In genomic region chr4:168836482-168836881, GRCh38 we compare ENCODE assay signal across 21 cellular contexts.
DNase-seq lines count a peak whose midpoint lies in the region; ATAC-seq and TF ChIP-seq lines count a peak whose summit lies in the region.
"Had no signal": no experiment of that assay in that cellular context is flagged by ENCODE, and none has a peak within 500 bp of the region (broad histone marks: within the 10 kb centered on the region; RNA-seq: fewer than 3 reads in every experiment).

No MANE protein-coding gene starts in this region.

- H3K9me3 Mint-ChIP-seq in CD4-positive, alpha-beta T cell: no peaks in the 10 kb centered on the region
- no peaks in the 10 kb centered on the region; the same call in 2 of the 3 replicates for H3K9me3 Mint-ChIP-seq in GM23338

- H3K79me2 ChIP-seq in KMS-11 (ENCODE audit: insufficient read depth, low read depth) (peaks cover 55% of the 10 kb centered on the region), GM23338 (replicated peaks; ENCODE audit: insufficient read depth) (peaks cover 14% of the 10 kb centered on the region)

- no peak for DNase-seq in CD4-positive, alpha-beta T cell
- DNase-seq in esophagus muscularis mucosa (ENCODE audit: extremely low spot score) (no peak), GM23338 (ENCODE audit: low spot score) (no peak), Kasumi-1 (lab: John Stamatoyannopoulos, UW) (no peak), NCI-H2107 (lab: John Stamatoyannopoulos, UW) (no peak)
- no peak for DNase-seq in activated CD4-positive, CD25-positive, alpha-beta regulatory T cell (lab: John Stamatoyannopoulos, UW)
- DNase-seq: activated CD4-positive, alpha-beta T cell treated with anti-CD3 and anti-CD28 coated beads for 4 hours; activated naive CD4-positive, alpha-beta T cell treated with anti-CD3 and anti-CD28 coated beads, Interleukin-2, amount 50 U/mL, for 16 hours; activated T-cell treated with anti-CD3 and anti-CD28 coated beads for 4 hours; DMS 273 treated with DMSO at 0.1 percent for 48 hours; effector CD4-positive, alpha-beta T cell; kidney glomerular epithelial cell; MM.1S; mucosa of descending colon; NCI-H1930; NCI-H526; T-helper 9 cell; thyroid gland had no signal

- H3K4me1 ChIP-seq in KMS-11 (ENCODE audit: low read depth, poor library complexity, severe bottlenecking) (peaks cover 82% of the 10 kb centered on the region), esophagus muscularis mucosa (peaks cover 34 to 61% (median 57%) of the 10 kb centered on the region in 4 donors), rectal smooth muscle tissue (ENCODE audit: control insufficient read depth, insufficient read depth, low read length) (peaks cover 33% of the 10 kb centered on the region), GM23338 (ENCODE audit: insufficient read depth) (peaks cover 6% of the 10 kb centered on the region; the same call in 1 of the 2 replicates)

- TF ChIP-seq POLR2A in esophagus muscularis mucosa (IDR thresholded peaks at IDR 0.05; ENCODE audit: low read depth): no peak

- H3K4me3 ChIP-seq in KMS-11 (IDR thresholded peaks at IDR 0.05; ENCODE audit: insufficient read depth, low read depth, low read length) (no peak overlapping the region), esophagus muscularis mucosa (peak overlapping the region; percentile 79 to 96 (median 90)), rectal smooth muscle tissue (ENCODE audit: low read length) (peak overlapping the region; percentile 5), GM23338 (no peak overlapping the region)
- H3K4me3 ChIP-seq: mucosa of descending colon, thyroid gland had no signal

- no peaks in the 10 kb centered on the region for H3K9me2 ChIP-seq in GM23338 (ENCODE audit: insufficient read depth)

- H3K36me3 ChIP-seq in KMS-11 (ENCODE audit: insufficient read depth) (no peaks in the 10 kb centered on the region), esophagus muscularis mucosa (peaks cover 0 to 3% (median 0%) of the 10 kb centered on the region in 4 donors), rectal smooth muscle tissue (ENCODE audit: control insufficient read depth, insufficient read depth, low read length) (no peaks in the 10 kb centered on the region), GM23338 (ENCODE audit: insufficient read depth) (no peaks in the 10 kb centered on the region)
- H3K36me3 ChIP-seq: neutrophil, thyroid gland had no signal

- intact Hi-C loops in CD4-positive, alpha-beta T cell (cut with DNase I, micrococcal nuclease): loop anchor here in 1 of 2 experiments (10.0 kb wide), 1 partner anchor 322 kb away; no protein-coding TSS in a partner anchor
- intact Hi-C loops in esophagus muscularis mucosa (cut with DNase I): no loop called here

- H3K27ac ChIP-seq in CD4-positive, alpha-beta T cell (ENCODE audit: low read depth, low read length): no peak overlapping the region
- H3K27ac ChIP-seq in KMS-11 (peak overlapping the region; percentile 2; the same call in 1 of the 2 replicates), esophagus muscularis mucosa (replicated peaks in 1 of 4) (peak overlapping the region; percentile 97 to 99 (median 99)), rectal smooth muscle tissue (ENCODE audit: low read depth, low read length) (peak overlapping the region; percentile 76), GM23338 (ENCODE audit: low read depth) (no peak overlapping the region)
- H3K27ac ChIP-seq: neutrophil, thyroid gland had no signal

- H3F3A ChIP-seq in GM23338 (replicated peaks; ENCODE audit: low read depth): no peaks in the 10 kb centered on the region

- no peak for TF ChIP-seq CTCF in CD4-positive, alpha-beta T cell (IDR thresholded peaks at IDR 0.05)
- TF ChIP-seq CTCF in KMS-11 (conservative IDR thresholded peaks at IDR 0.05; ENCODE audit: low read depth, low read length) (no peak), esophagus muscularis mucosa (IDR thresholded peaks at IDR 0.05) (no peak), GM23338 (conservative IDR thresholded peaks at IDR 0.05; ENCODE audit: low read depth in 2 of 2) (no peak)

- POLR2A ChIA-PET in CD4-positive, alpha-beta T cell (lab: Charles Lee): no interaction called here

- H3K27ac Mint-ChIP-seq in CD4-positive, alpha-beta T cell: no peak overlapping the region
- no peak overlapping the region for H3K27ac Mint-ChIP-seq in GM23338

- H3K4me3 Mint-ChIP-seq in CD4-positive, alpha-beta T cell: no peak overlapping the region
- no peak overlapping the region for H3K4me3 Mint-ChIP-seq in GM23338

- H3K4me2 ChIP-seq in KMS-11 (peak overlapping the region; percentile 50), GM23338 (no peak overlapping the region)

- CTCF ChIA-PET in CD4-positive, alpha-beta T cell (lab: Charles Lee): no interaction called here

- H3K36me3 Mint-ChIP-seq in CD4-positive, alpha-beta T cell (ENCODE audit: low read depth): no peaks in the 10 kb centered on the region
- H3K36me3 Mint-ChIP-seq in GM23338 (ENCODE audit: low read depth): peaks cover 15% of the 10 kb centered on the region; the same call in 2 of the 3 replicates

- H3K9ac ChIP-seq in KMS-11: no peak overlapping the region
- no peak overlapping the region for H3K9ac ChIP-seq in rectal smooth muscle tissue (ENCODE audit: low read length)

- WGBS in esophagus muscularis mucosa: 47% methylated on average over 9 of the region's 9 CpGs

- no peaks in the 10 kb centered on the region for H4K20me1 ChIP-seq in KMS-11 (ENCODE audit: insufficient read depth)
- peaks cover 5% of the 10 kb centered on the region; the same call in 1 of the 2 replicates for H4K20me1 ChIP-seq in GM23338 (replicated peaks; ENCODE audit: insufficient read depth)

- ATAC-seq in CD4-positive, alpha-beta T cell (ENCODE audit: poor library complexity): peak; percentile 43
- ATAC-seq in GM23338: no peak

- H3K27me3 ChIP-seq in CD4-positive, alpha-beta T cell (ENCODE audit: control insufficient read depth, insufficient read depth, low read length): peaks cover 56% of the 10 kb centered on the region
- no peaks in the 10 kb centered on the region for H3K27me3 ChIP-seq in KMS-11 (ENCODE audit: insufficient read depth, low read depth)
- peaks cover 0 to 4% (median 0%) of the 10 kb centered on the region in 4 donors for H3K27me3 ChIP-seq in esophagus muscularis mucosa
- H3K27me3 ChIP-seq in rectal smooth muscle tissue (ENCODE audit: control insufficient read depth, insufficient read depth, low read length): no peaks in the 10 kb centered on the region
- peaks cover 14% of the 10 kb centered on the region for H3K27me3 ChIP-seq in GM23338 (ENCODE audit: insufficient read depth)
- H3K27me3 ChIP-seq: thyroid gland had no signal

- peaks cover 67% of the 10 kb centered on the region for H3K27me3 Mint-ChIP-seq in CD4-positive, alpha-beta T cell
- H3K27me3 Mint-ChIP-seq in GM23338 (ENCODE audit: insufficient read depth, low read depth, poor library complexity): peaks cover 9% of the 10 kb centered on the region

- TF ChIP-seq EP300 in esophagus muscularis mucosa (IDR thresholded peaks at IDR 0.05): no peak

- peaks cover 7% of the 10 kb centered on the region for H3K4me1 Mint-ChIP-seq in CD4-positive, alpha-beta T cell (ENCODE audit: low read depth)
- peaks cover 41% of the 10 kb centered on the region for H3K4me1 Mint-ChIP-seq in GM23338

- no peaks in the 10 kb centered on the region for H3K9me3 ChIP-seq in CD4-positive, alpha-beta T cell (ENCODE audit: control insufficient read depth, low read length)
- no peaks in the 10 kb centered on the region for H3K9me3 ChIP-seq in esophagus muscularis mucosa
- H3K9me3 ChIP-seq: mucosa of descending colon, neutrophil, thyroid gland had no signal

- H2AFZ ChIP-seq in KMS-11 (ENCODE audit: low read depth): no peak overlapping the region
- H2AFZ ChIP-seq in GM23338: no peak overlapping the region

TF ChIP-seq in GM23338, 12 proteins besides CTCF, POLR2A, EP300 and RAD21 (continues in another document):
- TF ChIP-seq ETS1 (IDR thresholded peaks at IDR 0.05) (no peak), JUNB (IDR thresholded peaks at IDR 0.05; ENCODE audit: unreplicated experiment) (no peak), EZH2phosphoT487 (IDR thresholded peaks at IDR 0.05; ENCODE audit: unreplicated experiment) (no peak), POLR2AphosphoS5 (IDR thresholded peaks at IDR 0.05; ENCODE audit: low read depth) (no peak), ZNF114 (CRISPR knock-in tag; IDR thresholded peaks at IDR 0.05) (no peak), REST (IDR thresholded peaks at IDR 0.05; ENCODE audit: unreplicated experiment) (no peak), NANOG (IDR thresholded peaks at IDR 0.05; ENCODE audit: borderline replicate concordance) (no peak), ZNF331 (CRISPR knock-in tag; IDR thresholded peaks at IDR 0.05; ENCODE audit: low read depth) (no peak), STAT1 (IDR thresholded peaks at IDR 0.05; ENCODE audit: unreplicated experiment) (no peak)

Comparison
In these comparisons a context has a peak if more than half of its experiments do, and no peak if none do; other contexts are left out.
1. H3K27ac ChIP-seq: peak in KMS-11 (single experiment), esophagus muscularis mucosa (4 of 4) and rectal smooth muscle tissue (single experiment); none in CD4-positive, alpha-beta T cell (single experiment) and GM23338 (single experiment).
2. H3K4me3 ChIP-seq: peak in esophagus muscularis mucosa (4 of 4) and rectal smooth muscle tissue (single experiment); none in KMS-11 (single experiment) and GM23338 (single experiment).